Comparison of ENCODE assay signal across 8 cellular contexts in the genomic region with DNA sequence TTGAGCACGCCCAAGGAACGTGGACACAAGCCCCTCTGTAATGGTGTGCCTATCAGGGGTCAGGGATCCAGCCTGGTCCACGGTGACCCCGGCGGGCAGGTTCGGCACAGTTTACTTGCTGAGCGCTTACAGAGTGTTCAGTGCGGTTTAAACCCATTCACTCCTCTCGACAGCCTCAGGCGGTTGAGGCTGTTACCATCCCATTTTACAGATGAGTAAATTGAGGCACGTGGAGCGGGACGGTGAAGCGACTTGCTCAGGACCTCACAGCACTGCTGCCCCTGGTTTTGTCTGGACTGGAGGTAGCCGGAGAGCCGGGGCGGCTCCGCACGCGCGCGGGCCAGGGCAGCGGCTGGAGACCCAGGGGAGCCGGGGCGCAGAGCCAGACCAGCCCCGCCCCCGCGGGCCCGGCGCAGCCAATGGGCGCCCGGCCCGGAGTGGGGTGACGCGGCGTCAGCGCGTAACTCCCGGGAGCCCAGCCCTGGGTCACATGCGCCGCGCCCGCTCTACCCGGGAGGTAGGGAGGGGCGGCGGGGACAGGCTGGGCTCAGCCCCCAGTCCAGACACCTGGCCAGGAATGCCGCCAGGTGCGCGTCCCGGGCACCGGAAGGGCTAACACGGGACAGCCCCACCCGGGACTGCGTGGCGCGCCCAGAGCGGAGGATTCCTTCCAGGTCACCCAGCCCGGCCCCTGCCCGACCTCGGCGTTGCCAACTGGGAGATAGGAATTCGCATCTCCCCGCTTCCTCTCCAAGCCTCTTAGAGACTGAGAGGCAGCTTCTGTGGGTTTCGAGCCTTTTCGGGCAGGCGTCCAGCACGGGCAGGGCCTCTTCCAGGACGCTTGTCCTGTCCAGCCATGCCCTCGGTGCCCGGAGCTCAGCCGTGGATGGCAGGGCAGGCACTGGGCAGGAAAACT. TPM values are rescaled to one million over a fixed set of nuclear protein-coding genes. Genes with fewer than 3 reads are reported as not detected.
DNase-seq lines count a peak whose midpoint lies in the region; ATAC-seq, FAIRE-seq and TF ChIP-seq lines count a peak whose summit lies in the region.

No MANE protein-coding gene starts in this region.

- H3K27ac ChIP-seq in brain microvascular endothelial cell: peak overlapping the region; percentile 95

- peak overlapping the region; percentile 48 for H3K4me3 ChIP-seq in brain microvascular endothelial cell (ENCODE audit: low read depth, low read length)
- peak overlapping the region; percentile 69 for H3K4me3 ChIP-seq in iPS-15b (ENCODE audit: low read depth, low read length)
- peak overlapping the region; percentile 38 for H3K4me3 ChIP-seq in skeletal muscle cell (ENCODE audit: low read depth, low read length)

- peak overlapping the region; percentile 88 for H3K9ac ChIP-seq in iPS-15b (ENCODE audit: low read depth, low read length)

- H3K27me3 ChIP-seq in brain microvascular endothelial cell (replicated peaks): no peaks in the 10 kb centered on the region
- no peaks in the 10 kb centered on the region for H3K27me3 ChIP-seq in iPS-15b (ENCODE audit: control insufficient read depth, insufficient read depth, low read length)

- peak; percentile 71 for ATAC-seq in HG02798 (IDR thresholded peaks at IDR 0.05; ENCODE audit: poor library complexity, unreplicated experiment)

- peak; percentile 73 for TF ChIP-seq POLR2A in GM12892 (IDR thresholded peaks at IDR 0.05; ENCODE audit: low read depth, low read length)

- H3K36me3 ChIP-seq in brain microvascular endothelial cell (replicated peaks): no peaks in the 10 kb centered on the region
- no peaks in the 10 kb centered on the region for H3K36me3 ChIP-seq in iPS-15b (ENCODE audit: control insufficient read depth, insufficient read depth, low read length)

- H3K9me3 ChIP-seq in iPS-15b (ENCODE audit: control insufficient read depth, insufficient read depth, low read length): no peaks in the 10 kb centered on the region

- H3K4me1 ChIP-seq in iPS-15b (ENCODE audit: control insufficient read depth, insufficient read depth, low read length): peaks cover 34% of the 10 kb centered on the region

- no peak for TF ChIP-seq CTCF in brain microvascular endothelial cell (IDR thresholded peaks at IDR 0.05; ENCODE audit: low read depth, low read length, missing control alignments)

- peak; percentile 96 for FAIRE-seq in GM12892 (lab: Jason Lieb, UNC)

- DNase-seq in GM12892 (ENCODE audit: insufficient read length): peak; percentile 100
- DNase-seq in NCI-H2029 treated with DMSO at 0.1 percent for 48 hours (lab: John Stamatoyannopoulos, UW): peak; percentile 34
- peak; percentile 88 for DNase-seq in UCSD-AML1 (lab: John Stamatoyannopoulos, UW; ENCODE audit: unreplicated experiment)
- peak; percentile 77 for DNase-seq in brain microvascular endothelial cell
- DNase-seq in skeletal muscle cell (ENCODE audit: low read depth): peak; percentile 70
- no peak for DNase-seq in NCI-H128 (lab: John Stamatoyannopoulos, UW; ENCODE audit: unreplicated experiment)

- in situ Hi-C loops in brain microvascular endothelial cell (cut with HindIII; ENCODE audit: low pct_ligation_motif_present, low sequenced_read_pairs): no loop called here

RNA-seq across cellular contexts. Expression of gene SREBF1, which starts 3.3 kb away (rescaled TPM):
- 14.3 TPM for polyA plus RNA-seq in GM12892 (2012; ENCODE audit: missing spikeins)
